Comparison of ENCODE assay signal across 25 cellular contexts in genomic region chr7:157840174-157840912, GRCh38.
"Had no signal": no experiment of that assay in that cellular context is flagged by ENCODE, and none has a peak within 500 bp of the region (broad histone marks: within the 10 kb centered on the region; RNA-seq: fewer than 3 reads in every experiment).

No MANE protein-coding gene starts in this region.

- DNase-seq: activated B cell treated with CpG ODN at 0.5 μM for 24 hours; activated CD4-positive, alpha-beta T cell treated with anti-CD3 and anti-CD28 coated beads for 1 hour; activated CD4-positive, alpha-beta T cell treated with anti-CD3 and anti-CD28 coated beads, Interleukin-2, amount 10 ng/mL, durations not matched to agents 24 days and 14 days; activated CD4-positive, alpha-beta T cell treated with anti-CD3 and anti-CD28 coated beads, Interleukin-2, amount 50 U/mL, for 48 hours; activated CD8-positive, alpha-beta memory T cell treated with anti-CD3 and anti-CD28 coated beads, Interleukin-2, amount 10 ng/mL, durations not matched to agents 7 days and 5 days; activated effector memory CD4-positive, alpha-beta T cell treated with anti-CD3 and anti-CD28 coated beads, Interleukin-2, amount 50 U/mL, for 16 hours; activated naive CD4-positive, alpha-beta T cell treated with Interleukin-2 at 50 U/mL for 16 hours; activated naive CD8-positive, alpha-beta T cell treated with anti-CD3 and anti-CD28 coated beads, Interleukin-2, amount 50 U/mL, for 24 hours; activated T-cell treated with anti-CD3 and anti-CD28 coated beads, Interleukin-2, amount 50 U/mL, for 24 hours; amniotic stem cell; body of pancreas; Kasumi-1; KBM-7; NCI-H187 treated with DMSO at 0.1 percent for 48 hours; NCI-H2107; NCI-H2171 treated with DMSO at 0.1 percent for 48 hours; NCI-H226; NCI-H526; NCI-H82; SIG-M5; T-cell; T-helper 2 cell; T1000 had no signal

- H3K9me3 ChIP-seq: ascending aorta, body of pancreas had no signal

- H3K27me3 ChIP-seq: ascending aorta, body of pancreas had no signal

- ATAC-seq: activated CD8-positive, alpha-beta memory T cell treated with anti-CD3 and anti-CD28 coated beads, Interleukin-2, amount 10 ng/mL, durations not matched to agents 7 days and 5 days; activated naive CD8-positive, alpha-beta T cell treated with anti-CD3 and anti-CD28 coated beads, Interleukin-2, amount 50 U/mL, for 24 hours; body of pancreas had no signal

- H3K4me1 ChIP-seq: ascending aorta, body of pancreas had no signal

- H3K4me3 ChIP-seq: ascending aorta, body of pancreas had no signal

- H3K27ac ChIP-seq: ascending aorta, body of pancreas had no signal

- H3K36me3 ChIP-seq: ascending aorta had no signal

- FAIRE-seq: TTC549 had no signal
